8 cellular contexts compared by ENCODE assay signal in the genomic region with DNA sequence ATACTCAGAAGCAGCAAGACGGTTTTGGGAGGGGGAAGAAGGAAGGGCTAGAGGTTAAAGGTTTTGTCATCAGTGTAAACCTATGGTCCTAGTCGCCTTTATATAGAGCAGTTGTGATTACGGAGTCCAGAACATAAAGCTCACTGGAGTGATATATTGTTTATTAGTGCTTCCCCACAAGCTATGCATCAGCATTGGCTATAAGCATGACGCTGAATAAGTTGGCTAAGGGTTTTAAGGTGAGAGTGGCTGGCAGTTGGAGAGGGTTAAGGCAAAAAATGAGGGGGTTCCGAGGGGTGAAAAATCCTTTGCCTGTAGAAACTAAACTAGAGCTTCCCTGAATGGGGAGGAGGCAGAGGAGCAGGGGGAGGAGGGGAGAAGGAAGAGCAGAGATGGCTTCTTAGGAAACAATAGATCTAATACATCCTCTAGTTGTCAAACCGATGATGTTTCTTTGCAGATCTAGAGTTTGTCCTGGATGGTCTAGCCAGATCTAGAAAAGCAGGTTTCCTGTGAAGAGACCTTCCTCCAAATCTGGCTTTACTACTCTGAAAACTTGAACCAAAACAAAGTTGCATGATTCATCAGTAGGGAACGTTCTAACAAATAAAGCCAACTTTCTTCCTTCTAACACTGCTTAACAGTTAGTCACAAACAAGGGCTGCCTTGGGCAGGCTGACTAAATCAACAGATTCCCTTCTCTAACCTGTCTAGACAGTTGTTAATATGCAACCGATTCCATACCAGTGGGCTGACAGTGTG. TPM values are rescaled to one million over a fixed set of nuclear protein-coding genes. Genes with fewer than 3 reads are reported as not detected.
DNase-seq lines count a peak whose midpoint lies in the region; ATAC-seq, FAIRE-seq and TF ChIP-seq lines count a peak whose summit lies in the region.

No MANE protein-coding gene starts in this region.

- H3K9ac ChIP-seq in ES-I3 (ENCODE audit: low read depth, low read length) (peak overlapping the region; percentile 99), keratinocyte (ENCODE audit: control insufficient read depth, extremely low read depth, insufficient read depth, low read length) (peak overlapping the region; percentile 99), smooth muscle cell (ENCODE audit: low read depth) (peak overlapping the region; percentile 96)

- no TSS peak for BruUV-seq in MCF 10A (replicated peaks; lab: Mats Ljungman, UMichigan)

- H3K9me1 ChIP-seq in keratinocyte (ENCODE audit: control insufficient read depth, extremely low read depth, insufficient read depth, low read length): peaks cover 2% of the 10 kb centered on the region

- H3K79me2 ChIP-seq in keratinocyte (ENCODE audit: control insufficient read depth, insufficient read depth, low read length): peaks cover 74% of the 10 kb centered on the region
- peaks cover 51% of the 10 kb centered on the region for H3K79me2 ChIP-seq in smooth muscle cell (ENCODE audit: low read depth)

- DNase-seq in NCI-H446 treated with DMSO at 0.1 percent for 48 hours (lab: John Stamatoyannopoulos, UW) (peak; percentile 42), MCF 10A (ENCODE audit: unreplicated experiment) (peak; percentile 89), keratinocyte (ENCODE audit: low read depth, low spot score) (peak; percentile 67), smooth muscle cell (lab: John Stamatoyannopoulos, UW; ENCODE audit: unreplicated experiment) (no peak), NCI-H1436 (lab: John Stamatoyannopoulos, UW) (no peak)

- H3F3A ChIP-seq in smooth muscle cell (ENCODE audit: low read depth): peaks cover 12% of the 10 kb centered on the region

- H3K27me3 Mint-ChIP-seq in MCF 10A (ENCODE audit: insufficient read depth, unreplicated experiment): no peaks in the 10 kb centered on the region

- H3K36me3 Mint-ChIP-seq in MCF 10A (ENCODE audit: insufficient read depth, unreplicated experiment): peaks cover 16% of the 10 kb centered on the region

- CTCF ChIA-PET in MCF 10A (lab: Yijun Ruan, JAX): interaction anchor here (0.6 to 3.9 kb wide), 13 partner anchors 10 to 911 kb away, joined by 3 to 21 read pairs (median 3); no protein-coding TSS in a partner anchor

- WGBS in smooth muscle cell (ENCODE audit: low lambda C conversion rate): 18% methylated on average over 8 of the region's 8 CpGs

- H3K27me3 ChIP-seq in keratinocyte (ENCODE audit: control insufficient read depth, extremely low read depth, insufficient read depth, low read length) (no peaks in the 10 kb centered on the region), smooth muscle cell (ENCODE audit: low read depth) (no peaks in the 10 kb centered on the region)

- no peak for ATAC-seq in GM21447 (IDR thresholded peaks at IDR 0.05; ENCODE audit: unreplicated experiment)
- no peak for ATAC-seq in HG02981 (IDR thresholded peaks at IDR 0.05; ENCODE audit: unreplicated experiment)

- peak overlapping the region; percentile 97 for H3K27ac ChIP-seq in keratinocyte (ENCODE audit: control insufficient read depth, insufficient read depth, low read length)
- H3K27ac ChIP-seq in smooth muscle cell (ENCODE audit: low read depth): peak overlapping the region; percentile 99

- H3K9me3 ChIP-seq in ES-I3 (ENCODE audit: control insufficient read depth, insufficient read depth, low read length) (no peaks in the 10 kb centered on the region), keratinocyte (ENCODE audit: control insufficient read depth, low read depth, low read length) (no peaks in the 10 kb centered on the region), smooth muscle cell (replicated peaks; ENCODE audit: low read depth) (no peaks in the 10 kb centered on the region)

- POLR2A ChIA-PET in MCF 10A (lab: Yijun Ruan, JAX): interaction anchor here (0.8 to 6.8 kb wide), 17 partner anchors 12 to 371 kb away, joined by 3 to 194 read pairs (median 7); partner anchors contain the start of gene CREB1

- dilution Hi-C loops in keratinocyte (cut with MboI; ENCODE audit: extremely low pct_ligation_motif_present, low sequenced_read_pairs): no loop called here

- FAIRE-seq in keratinocyte (lab: Jason Lieb, UNC): peak; percentile 84

- H4K20me1 ChIP-seq in keratinocyte (ENCODE audit: control insufficient read depth, extremely low read depth, insufficient read depth, low read length): peaks cover 5% of the 10 kb centered on the region
- H4K20me1 ChIP-seq in smooth muscle cell (ENCODE audit: low read depth): peaks cover 51% of the 10 kb centered on the region

- H3K36me3 ChIP-seq in ES-I3 (ENCODE audit: insufficient read depth, low read length) (peaks cover 3% of the 10 kb centered on the region; the same call in 1 of the 2 replicates), keratinocyte (ENCODE audit: control insufficient read depth in 2 of 2, extremely low read depth in 1 of 2, insufficient read depth in 2 of 2, low read length in 2 of 2) (peaks cover 8 to 20% of the 10 kb centered on the region in 2 experiments), smooth muscle cell (ENCODE audit: low read depth) (no peaks in the 10 kb centered on the region)

- H3K4me1 Mint-ChIP-seq in MCF 10A (ENCODE audit: insufficient read depth, unreplicated experiment): peaks cover 49% of the 10 kb centered on the region

- no peaks in the 10 kb centered on the region for H3K9me3 Mint-ChIP-seq in MCF 10A (ENCODE audit: unreplicated experiment)

- H3K4me2 ChIP-seq in keratinocyte (ENCODE audit: control insufficient read depth, extremely low read depth, insufficient read depth, low read depth, low read length): peak overlapping the region; percentile 76
- H3K4me2 ChIP-seq in smooth muscle cell: peak overlapping the region; percentile 94

- H3K27ac Mint-ChIP-seq in MCF 10A (ENCODE audit: low read depth, unreplicated experiment): peak overlapping the region; percentile 99

- H2AFZ ChIP-seq in keratinocyte (ENCODE audit: control insufficient read depth, low read length) (no peak overlapping the region), smooth muscle cell (ENCODE audit: low read depth) (no peak overlapping the region)

- H3K4me3 Mint-ChIP-seq in MCF 10A (ENCODE audit: unreplicated experiment): peak overlapping the region; percentile 90

- peaks cover 41% of the 10 kb centered on the region for H3K4me1 ChIP-seq in ES-I3 (ENCODE audit: insufficient read depth, low read length)
- peaks cover 38% of the 10 kb centered on the region for H3K4me1 ChIP-seq in keratinocyte (ENCODE audit: control insufficient read depth, extremely low read depth, insufficient read depth, low read length)
- peaks cover 49% of the 10 kb centered on the region for H3K4me1 ChIP-seq in smooth muscle cell (ENCODE audit: low read depth)

- TF ChIP-seq CTCF in MCF 10A (IDR thresholded peaks at IDR 0.05; ENCODE audit: unreplicated experiment) (no peak), keratinocyte (optimal IDR thresholded peaks at IDR 0.05 in 1 of 3, IDR thresholded peaks at IDR 0.05 in 1 of 3, conservative IDR thresholded peaks at IDR 0.05 in 1 of 3; ENCODE audit: extremely low read depth in 1 of 3, insufficient read depth in 2 of 3, low read length in 3 of 3) (no peak), smooth muscle cell (IDR thresholded peaks at IDR 0.05; ENCODE audit: borderline replicate concordance, insufficient read depth, poor library complexity, severe bottlenecking) (no peak)

- intact Hi-C loops in MCF 10A (cut with micrococcal nuclease): loop anchor here (5.0 to 10.0 kb wide), 2 partner anchors 91 to 462 kb away; partner anchors contain the start of gene METTL21A

- peak overlapping the region; percentile 76 to 99 (median 94) for H3K4me3 ChIP-seq in keratinocyte (ENCODE audit: control insufficient read depth in 2 of 3, extremely low read depth in 1 of 3, insufficient read depth in 2 of 3, low read depth in 1 of 3, low read length in 3 of 3)
- H3K4me3 ChIP-seq in smooth muscle cell: peak overlapping the region; percentile 83

RNA-seq across cellular contexts. Expression of gene KLF7, which starts 2.5 kb away (rescaled TPM):
- total RNA-seq in MCF 10A (2022): 40.1 and 51.8 TPM in 2 replicates
- polyA plus RNA-seq in keratinocyte: 42.5 to 44.7 TPM (median 44.0 TPM) in 3 replicates
- polyA plus RNA-seq in keratinocyte (2011; ENCODE audit: low read depth): 20.3 TPM
- 30.4 and 30.6 TPM in 2 replicates for polyA plus RNA-seq in keratinocyte (2011; cell fraction: cytosol; rRNA removed)
- 148 and 159 TPM in 2 replicates for polyA plus RNA-seq in keratinocyte (2011; cell fraction: nucleus; rRNA removed)
- 22.7 and 30.7 TPM in 2 replicates for polyA plus RNA-seq in keratinocyte (2012; ENCODE audit: low replicate concordance)
- 130 to 189 TPM (median 170 TPM) in 3 replicates for polyA minus RNA-seq in keratinocyte
- 17.1 TPM for polyA minus RNA-seq in keratinocyte (2011; cell fraction: cytosol; rRNA and poly(A)+ RNA removed)
- polyA minus RNA-seq in keratinocyte (2011; cell fraction: nucleus; rRNA and poly(A)+ RNA removed): 66.6 and 144 TPM in 2 replicates
- total RNA-seq in smooth muscle cell: 16.1 and 27.6 TPM in 2 replicates
- polyA plus RNA-seq in smooth muscle cell: 12.2 and 12.7 TPM in 2 replicates

Comparison
In these comparisons a context has a peak if more than half of its experiments do, and no peak if none do; other contexts are left out.
1. DNase-seq: peak in NCI-H446 treated with DMSO at 0.1 percent for 48 hours (single experiment), MCF 10A (single experiment) and keratinocyte (single experiment); none in smooth muscle cell (single experiment) and NCI-H1436 (single experiment).
2. Peak in every context shown above with its lines, with median percentiles within 50 percentile points of each other: H3K9ac ChIP-seq.